ENCODE assay signal across 8 cellular contexts in genomic region chr12:109999983-110000505, GRCh38. TPM values are rescaled to one million over a fixed set of nuclear protein-coding genes. Genes with fewer than 3 reads are reported as not detected.
DNase-seq lines count a peak whose midpoint lies in the region; ATAC-seq, FAIRE-seq and TF ChIP-seq lines count a peak whose summit lies in the region.

No MANE protein-coding gene starts in this region.

- WGBS in GM12878 (ENCODE audit: insufficient coverage, insufficient replicate concordance, low lambda C conversion rate, missing lambda C conversion rate) = 2% methylated on average over 17 of the region's 17 CpGs

- H3K4me3 ChIP-seq in DOHH2 (ENCODE audit: low read length) (peak overlapping the region; percentile 81), GM12878 (peak overlapping the region; percentile 92)

- no peak for TF ChIP-seq RAD21 in GM12878 (IDR thresholded peaks at IDR 0.05; ENCODE audit: insufficient read depth, low read depth, low read length)

- CTCF ChIA-PET in GM12878 (lab: Yijun Ruan, JAX) = no interaction called here

- H3K27ac ChIP-seq in DOHH2 (ENCODE audit: low read depth, low read length) (peak overlapping the region; percentile 94), GM12878 (ENCODE audit: control insufficient read depth, insufficient read depth) (peak overlapping the region; percentile 99), substantia nigra (ENCODE audit: low read depth, low read length, poor library complexity, severe bottlenecking) (peak overlapping the region; percentile 85)

- no peak overlapping the region; the same call in 1 of the 2 replicates for H2AFZ ChIP-seq in GM12878 (ENCODE audit: control insufficient read depth, low read depth, low read length)

- peaks cover 68% of the 10 kb centered on the region for H3K4me1 ChIP-seq in DOHH2 (ENCODE audit: control insufficient read depth, low read length)
- H3K4me1 ChIP-seq in GM12878 (ENCODE audit: control insufficient read depth, insufficient read depth, low read length) = peaks cover 29% of the 10 kb centered on the region

- intact Hi-C loops in GM12878 (cut with micrococcal nuclease; ENCODE audit: unreplicated experiment) = no loop called here

- POLR2A ChIA-PET in GM12878 (lab: Charles Lee) = interaction anchor here (1.1 to 4.6 kb wide), 2 partner anchors 10 to 11 kb away, joined by 3 to 40 read pairs; no protein-coding TSS in a partner anchor

- H3K79me2 ChIP-seq in DOHH2 (ENCODE audit: control insufficient read depth, low read length) (peaks cover 83% of the 10 kb centered on the region), GM12878 (ENCODE audit: control insufficient read depth, insufficient read depth, low read length) (peaks cover 54% of the 10 kb centered on the region)

- TF ChIP-seq POLR2A in GM12878 (IDR thresholded peaks at IDR 0.05; ENCODE audit: low read depth, low read length) = no peak

- H4K20me1 ChIP-seq in DOHH2 (ENCODE audit: control insufficient read depth, insufficient read depth, low read depth, low read length) = no peaks in the 10 kb centered on the region
- H4K20me1 ChIP-seq in GM12878 (ENCODE audit: control insufficient read depth, insufficient read depth) = no peaks in the 10 kb centered on the region

- no peak for FAIRE-seq in GM12878 (lab: Jason Lieb, UNC)

- RAD21 ChIA-PET in GM12878 (lab: Charles Lee; ENCODE audit: unreplicated experiment) = interaction anchor here (1.3 to 3.8 kb wide), 2 partner anchors 12 to 32 kb away, joined by 3 to 31 read pairs; no protein-coding TSS in a partner anchor

- no peaks in the 10 kb centered on the region for H3K9me3 ChIP-seq in DOHH2 (ENCODE audit: control insufficient read depth, insufficient read depth, low read length)
- no peaks in the 10 kb centered on the region for H3K9me3 ChIP-seq in GM12878 (replicated peaks; ENCODE audit: control insufficient read depth, insufficient read depth, low read length)

- in situ Hi-C loops in GM12878 (cut with MboI) = no loop called here

- H3K27me3 ChIP-seq in DOHH2 (ENCODE audit: control insufficient read depth, low read length) (no peaks in the 10 kb centered on the region), GM12878 (replicated peaks in 1 of 2; ENCODE audit: control insufficient read depth in 2 of 2, insufficient read depth in 2 of 2, low read length in 1 of 2) (no peaks in the 10 kb centered on the region)

- TF ChIP-seq CTCF in DOHH2 (IDR thresholded peaks at IDR 0.05; ENCODE audit: low read depth, low read length, poor library complexity, severe bottlenecking) (no peak), GM12878 (IDR thresholded peaks at IDR 0.05 in 2 of 3, conservative IDR thresholded peaks at IDR 0.05 in 1 of 3; ENCODE audit: control insufficient read depth in 2 of 3, extremely low read depth in 1 of 3, insufficient read depth in 1 of 3, low read depth in 3 of 3, low read length in 3 of 3) (no peak)

- H3K36me3 ChIP-seq in DOHH2 (ENCODE audit: control insufficient read depth, low read length) = peaks cover 61% of the 10 kb centered on the region
- H3K36me3 ChIP-seq in GM12878 (ENCODE audit: control insufficient read depth in 2 of 2, insufficient read depth in 2 of 2, low read length in 1 of 2) = peaks cover 0 to 5% of the 10 kb centered on the region in 2 experiments; a peak in 1 of 4 replicates

- DNase-seq in M059J (ENCODE audit: low read depth) (peak; percentile 46), GM12878 (ENCODE audit: low read depth, low spot score) (no peak), kidney glomerular epithelial cell (lab: John Stamatoyannopoulos, UW) (peak; percentile 46), substantia nigra (lab: John Stamatoyannopoulos, UW) (peak in 4 of 49 donors; percentile 10 to 25 (median 19)), GOT3 (lab: John Stamatoyannopoulos, UW) (no peak), HuH-7 (ENCODE audit: low spot score) (no peak), 8988T (no peak)

- ATAC-seq in GM12878 = peak; percentile 0; the same call in 1 of the 3 replicates

- SMC1A ChIA-PET in GM12878 (lab: Charles Lee; ENCODE audit: uncharacterized antibody, unreplicated experiment) = interaction anchor here (1.4 to 4.8 kb wide), 2 partner anchors 12 to 17 kb away, joined by 5 to 29 read pairs; no protein-coding TSS in a partner anchor

- peak overlapping the region; percentile 95 for H3K9ac ChIP-seq in GM12878 (ENCODE audit: control insufficient read depth, insufficient read depth, low read length)

- peaks cover 44% of the 10 kb centered on the region for H3F3A ChIP-seq in DOHH2 (ENCODE audit: control insufficient read depth, insufficient read depth)

- TSS peak; percentile 71 for BruUV-seq in GM12878 (replicated peaks; lab: Mats Ljungman, UMichigan)

- H3K9me2 ChIP-seq in DOHH2 (replicated peaks; ENCODE audit: control insufficient read depth, low read length) = no peaks in the 10 kb centered on the region

- peak overlapping the region; percentile 96 for H3K4me2 ChIP-seq in DOHH2 (ENCODE audit: low read length)
- H3K4me2 ChIP-seq in GM12878 (ENCODE audit: control insufficient read depth, insufficient read depth) = peak overlapping the region; percentile 46

- TF ChIP-seq EP300 in GM12878 (IDR thresholded peaks at IDR 0.05; ENCODE audit: borderline replicate concordance in 1 of 2, control insufficient read depth in 1 of 2, low read depth in 2 of 2, low read length in 2 of 2) = no peak

RNA-seq across cellular contexts. Expression of gene ANKRD13A, which starts 0.8 kb away (rescaled TPM):
- 156 and 291 TPM in 2 replicates for total RNA-seq in M059J (2014; rRNA removed; shearing (Covaris generic))
- 186 and 192 TPM in 2 replicates for total RNA-seq in GM12878 (2013; cell fraction: nucleolus; rRNA removed)
- total RNA-seq in GM12878 (2014; rRNA removed) (90.1 and 93.4 TPM in 2 replicates), GM12878 (2014; rRNA removed; fragmentation: Illumina TruSeq; extraction: Trizol) (76.9 and 85.2 TPM in 2 replicates), GM12878 (2021) (78.8 and 81.4 TPM in 2 replicates)
- 44.8 TPM for polyA plus RNA-seq in GM12878 (2011; ENCODE audit: low read depth)
- polyA plus RNA-seq in GM12878 (2011; rRNA removed) (82.8 and 110 TPM in 2 replicates), GM12878 (2014; fragmentation: Illumina TruSeq; extraction: Trizol) (76.2 and 106 TPM in 2 replicates), GM12878 (2014; fragmentation: Nextera tagmentation; extraction: Ambion mirVana) (10 to 100 TPM; 10.2 to 18.2 TPM), GM12878 (2014; rRNA removed) (75.2 and 89.1 TPM in 2 replicates), GM12878 (2016; fragmentation: Nextera tagmentation; extraction: Ambion mirVana) (10 to 100 TPM; 38.5 to 40.3 TPM)
- 76.6 and 102 TPM in 2 replicates for polyA plus RNA-seq in GM12878 (2011; cell fraction: cytosol; rRNA removed)
- 147 and 169 TPM in 2 replicates for polyA plus RNA-seq in GM12878 (2011; cell fraction: nucleus; rRNA removed)
- polyA plus RNA-seq in GM12878 (2012) = 53.4 and 59.4 TPM in 2 replicates
- 65.0 and 97.9 TPM in 2 replicates for polyA minus RNA-seq in GM12878 (2011; rRNA and poly(A)+ RNA removed)
- 22.2 and 25.9 TPM in 2 replicates for polyA minus RNA-seq in GM12878 (2011; cell fraction: cytosol; rRNA and poly(A)+ RNA removed)
- 35.7 and 47.7 TPM in 2 replicates for polyA minus RNA-seq in GM12878 (2011; cell fraction: nucleus; rRNA and poly(A)+ RNA removed)

RNA-seq across cellular contexts. Expression of gene GIT2, which starts 3.9 kb away (rescaled TPM):
- total RNA-seq in M059J (2014; rRNA removed; shearing (Covaris generic)) = 25.5 and 33.7 TPM in 2 replicates
- total RNA-seq in GM12878 (2013; cell fraction: nucleolus; rRNA removed) = 220 and 223 TPM in 2 replicates
- total RNA-seq in GM12878 (2014; rRNA removed) (34.0 and 34.3 TPM in 2 replicates), GM12878 (2014; rRNA removed; fragmentation: Illumina TruSeq; extraction: Trizol) (43.7 and 44.3 TPM in 2 replicates), GM12878 (2021) (44.1 and 45.5 TPM in 2 replicates)
- 24.2 TPM for polyA plus RNA-seq in GM12878 (2011; ENCODE audit: low read depth)
- polyA plus RNA-seq in GM12878 (2011; rRNA removed) (44.1 and 47.7 TPM in 2 replicates), GM12878 (2014; fragmentation: Illumina TruSeq; extraction: Trizol) (47.3 and 55.8 TPM in 2 replicates), GM12878 (2014; fragmentation: Nextera tagmentation; extraction: Ambion mirVana) (1 to 10 TPM; 9.1 to 9.4 TPM), GM12878 (2014; rRNA removed) (42.0 and 43.3 TPM in 2 replicates), GM12878 (2016; fragmentation: Nextera tagmentation; extraction: Ambion mirVana) (10 to 100 TPM; 49.9 TPM)
- 34.4 and 36.4 TPM in 2 replicates for polyA plus RNA-seq in GM12878 (2011; cell fraction: cytosol; rRNA removed)
- polyA plus RNA-seq in GM12878 (2011; cell fraction: nucleus; rRNA removed) = 77.9 TPM in 2 replicates
- 28.0 and 33.4 TPM in 2 replicates for polyA plus RNA-seq in GM12878 (2012)
- 71.2 and 81.6 TPM in 2 replicates for polyA minus RNA-seq in GM12878 (2011; rRNA and poly(A)+ RNA removed)
- polyA minus RNA-seq in GM12878 (2011; cell fraction: cytosol; rRNA and poly(A)+ RNA removed) = 11.9 and 25.9 TPM in 2 replicates
- polyA minus RNA-seq in GM12878 (2011; cell fraction: nucleus; rRNA and poly(A)+ RNA removed) = 57.8 and 95.2 TPM in 2 replicates

RNA-seq across cellular contexts. Expression of gene C12orf76, which starts 48.3 kb away (rescaled TPM):
- total RNA-seq in M059J (2014; rRNA removed; shearing (Covaris generic)) = 5.4 and 12.5 TPM in 2 replicates
- 26.2 TPM in 2 replicates for total RNA-seq in GM12878 (2013; cell fraction: nucleolus; rRNA removed)
- total RNA-seq in GM12878 (2014; rRNA removed) (10.1 and 12.2 TPM in 2 replicates), GM12878 (2014; rRNA removed; fragmentation: Illumina TruSeq; extraction: Trizol) (7.9 and 9.1 TPM in 2 replicates), GM12878 (2021) (9.3 and 11.1 TPM in 2 replicates)
- 10.2 TPM for polyA plus RNA-seq in GM12878 (2011; ENCODE audit: low read depth)
- polyA plus RNA-seq in GM12878 (2011; rRNA removed) (20.4 and 27.4 TPM in 2 replicates), GM12878 (2014; fragmentation: Illumina TruSeq; extraction: Trizol) (8.8 and 14.0 TPM in 2 replicates), GM12878 (2014; fragmentation: Nextera tagmentation; extraction: Ambion mirVana) (1 to 10 TPM; 3.6 to 4.6 TPM), GM12878 (2014; rRNA removed) (12.1 and 13.7 TPM in 2 replicates), GM12878 (2016; fragmentation: Nextera tagmentation; extraction: Ambion mirVana) (10 to 100 TPM; 13.7 to 13.8 TPM)
- 17.2 and 18.4 TPM in 2 replicates for polyA plus RNA-seq in GM12878 (2011; cell fraction: cytosol; rRNA removed)
- 12.1 and 15.3 TPM in 2 replicates for polyA plus RNA-seq in GM12878 (2011; cell fraction: nucleus; rRNA removed)
- polyA plus RNA-seq in GM12878 (2012) = 15.5 and 19.8 TPM in 2 replicates
- polyA minus RNA-seq in GM12878 (2011; rRNA and poly(A)+ RNA removed) = 12.4 and 15.9 TPM in 2 replicates
- polyA minus RNA-seq in GM12878 (2011; cell fraction: cytosol; rRNA and poly(A)+ RNA removed) = 4.4 and 6.1 TPM in 2 replicates
- 3.9 and 6.8 TPM in 2 replicates for polyA minus RNA-seq in GM12878 (2011; cell fraction: nucleus; rRNA and poly(A)+ RNA removed)

Comparison
In these comparisons a context has a peak if more than half of its experiments do, and no peak if none do; other contexts are left out.
1. DNase-seq: peak in M059J (single experiment) and kidney glomerular epithelial cell (single experiment); none in GM12878 (single experiment), GOT3 (single experiment), HuH-7 (single experiment) and 8988T (single experiment).
2. Peak in every context shown above with its lines, with median percentiles within 50 percentile points of each other: H3K27ac ChIP-seq.